3 cellular contexts compared by ENCODE assay signal in genomic region chr16:69972935-69973334, GRCh38. TPM values are rescaled to one million over a fixed set of nuclear protein-coding genes. Genes with fewer than 3 reads are reported as not detected.
"Had no signal": no experiment of that assay in that cellular context is flagged by ENCODE, and none has a peak within 500 bp of the region (broad histone marks: within the 10 kb centered on the region; RNA-seq: fewer than 3 reads in every experiment).

No MANE protein-coding gene starts in this region.

RNA-seq across cellular contexts. Expression of gene CLEC18A, which starts 21.8 kb away (rescaled TPM):
- total RNA-seq: HT-29 had no signal
- polyA plus RNA-seq: IgD-negative memory B cell, IMR-90 had no signal
